Comparison of ENCODE assay signal across 8 cellular contexts in the genomic region with DNA sequence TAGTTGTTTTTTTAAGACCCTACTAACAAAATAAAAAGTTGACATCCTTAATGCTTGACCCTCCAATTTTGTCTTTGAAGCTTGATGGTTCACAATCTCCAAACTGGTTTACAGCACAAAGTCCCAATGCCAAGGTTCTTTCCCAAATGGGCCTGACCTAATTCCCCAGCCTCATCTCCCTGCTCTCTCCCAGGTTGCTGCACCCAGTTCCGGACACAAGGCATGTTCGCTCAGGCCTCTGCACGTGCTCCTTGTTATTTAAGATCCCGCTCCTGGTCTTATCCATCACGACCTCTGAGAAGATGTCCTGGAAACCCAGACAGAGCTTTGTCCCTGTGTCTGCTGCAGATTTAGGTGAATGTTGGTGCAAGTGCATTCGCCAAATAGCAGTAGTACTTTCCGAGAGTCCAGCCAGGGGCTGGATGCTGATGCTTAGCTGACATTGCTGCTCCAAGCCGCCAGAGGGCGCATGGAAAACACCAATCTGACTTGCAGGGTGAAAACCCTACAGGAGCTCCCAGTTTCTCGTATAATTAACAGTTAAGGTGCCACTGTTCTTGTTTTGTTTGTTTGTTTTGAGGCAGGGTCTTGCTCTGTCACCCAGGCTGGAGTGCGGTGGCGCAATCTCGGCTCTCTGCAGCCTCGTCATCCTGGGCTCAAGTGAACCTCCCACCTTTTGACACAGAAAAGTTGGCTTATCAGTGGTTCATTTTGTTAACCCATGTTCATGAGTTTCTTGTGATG. TPM values are rescaled to one million over a fixed set of nuclear protein-coding genes. Genes with fewer than 3 reads are reported as not detected.
A peak's percentile ranks its signal among the peaks of the same experiment; 100 is the strongest.
DNase-seq lines count a peak whose midpoint lies in the region; ATAC-seq and TF ChIP-seq lines count a peak whose summit lies in the region.

No MANE protein-coding gene starts in this region.

- peaks cover 5% of the 10 kb centered on the region; the same call in 2 of the 3 replicates for H3K9me3 Mint-ChIP-seq in GM23338

- TF ChIP-seq CTCF in GM23338 (conservative IDR thresholded peaks at IDR 0.05; ENCODE audit: low read depth in 2 of 2) (peak; percentile 93 to 94), choroid plexus epithelial cell (conservative IDR thresholded peaks at IDR 0.05; ENCODE audit: low read depth, low read length) (peak; percentile 97), liver (IDR thresholded peaks at IDR 0.05; ENCODE audit: low read depth, low read length, missing input control) (peak; percentile 97)

- H2AFZ ChIP-seq in GM23338 = no peak overlapping the region

- H3K9ac ChIP-seq in liver (ENCODE audit: low read depth in 1 of 2, low read length in 2 of 2) = no peak overlapping the region

- no peaks in the 10 kb centered on the region for H3K4me1 ChIP-seq in GM23338 (ENCODE audit: insufficient read depth)
- no peaks in the 10 kb centered on the region for H3K4me1 ChIP-seq in liver (ENCODE audit: control insufficient read depth in 4 of 4, insufficient read depth in 4 of 4, low read length in 3 of 4)

- H3F3A ChIP-seq in GM23338 (replicated peaks; ENCODE audit: low read depth) = no peaks in the 10 kb centered on the region

- H3K4me2 ChIP-seq in GM23338 = no peak overlapping the region

- peak; percentile 99 for TF ChIP-seq RAD21 in liver (IDR thresholded peaks at IDR 0.05)

- 24% methylated on average over 14 of the region's 14 CpGs for WGBS in liver

- H3K36me3 ChIP-seq in GM23338 (ENCODE audit: insufficient read depth) (no peaks in the 10 kb centered on the region), liver (ENCODE audit: control insufficient read depth in 4 of 4, insufficient read depth in 3 of 4, low read depth in 1 of 4, low read length in 3 of 4) (no peaks in the 10 kb centered on the region)

- ATAC-seq in GM23338 = peak; percentile 96

- H3K4me3 ChIP-seq in GM23338 (no peak overlapping the region), choroid plexus epithelial cell (ENCODE audit: low read depth, low read length) (no peak overlapping the region), liver (ENCODE audit: low read depth in 1 of 3, low read length in 3 of 3) (no peak overlapping the region)

- no peaks in the 10 kb centered on the region for H3K36me3 Mint-ChIP-seq in GM23338 (ENCODE audit: low read depth)

- H3K27ac Mint-ChIP-seq in GM23338 = no peak overlapping the region

- no peak overlapping the region for H3K27ac ChIP-seq in GM23338 (ENCODE audit: low read depth)
- H3K27ac ChIP-seq in liver (ENCODE audit: low read depth in 1 of 2, low read length in 2 of 2) = no peak overlapping the region

- no peaks in the 10 kb centered on the region for H4K20me1 ChIP-seq in GM23338 (replicated peaks; ENCODE audit: insufficient read depth)

- no peaks in the 10 kb centered on the region for H3K79me2 ChIP-seq in GM23338 (replicated peaks; ENCODE audit: insufficient read depth)

- no peak overlapping the region for H3K4me3 Mint-ChIP-seq in GM23338

- H3K9me2 ChIP-seq in GM23338 (ENCODE audit: insufficient read depth) = no peaks in the 10 kb centered on the region

- H3K4me1 Mint-ChIP-seq in GM23338 = peaks cover 3% of the 10 kb centered on the region; the same call in 2 of the 3 replicates

- no peaks in the 10 kb centered on the region for H3K27me3 ChIP-seq in GM23338 (ENCODE audit: insufficient read depth)
- no peaks in the 10 kb centered on the region for H3K27me3 ChIP-seq in liver (ENCODE audit: control insufficient read depth in 4 of 4, insufficient read depth in 4 of 4, low read length in 3 of 4)

- DNase-seq in AML-193 (lab: John Stamatoyannopoulos, UW) = peak; percentile 60 to 64
- DNase-seq in GM23338 (ENCODE audit: low spot score) = peak; percentile 89
- peak; percentile 37 for DNase-seq in NCI-H446 treated with DMSO at 0.1 percent for 48 hours (lab: John Stamatoyannopoulos, UW)
- peak; percentile 83 for DNase-seq in activated CD4-positive, alpha-beta T cell treated with anti-CD3 and anti-CD28 coated beads for 48 hours
- DNase-seq in choroid plexus epithelial cell (ENCODE audit: low read depth) = peak; percentile 83
- DNase-seq in stimulated activated CD4-positive, alpha-beta T cell treated with anti-CD3 and anti-CD28 coated beads, TNF-alpha, amount 100 ng/mL, for 24 hours (ENCODE audit: low read depth in 3 of 3) = peak; percentile 61 to 73 (median 70)
- no peak for DNase-seq in NCI-H524 treated with DMSO at 0.1 percent for 48 hours (lab: John Stamatoyannopoulos, UW)

- no peaks in the 10 kb centered on the region for H3K9me3 ChIP-seq in liver (ENCODE audit: control insufficient read depth in 4 of 4, low read length in 3 of 4)

- H3K27me3 Mint-ChIP-seq in GM23338 (ENCODE audit: insufficient read depth, low read depth, poor library complexity) = peaks cover 9% of the 10 kb centered on the region

TF ChIP-seq in GM23338, 12 proteins besides CTCF, POLR2A, EP300 and RAD21 (continues in another document):
- no peak for TF ChIP-seq STAT1 (IDR thresholded peaks at IDR 0.05; ENCODE audit: unreplicated experiment)

TF ChIP-seq in liver, 16 proteins besides CTCF, POLR2A, EP300 and RAD21:
- no peak for TF ChIP-seq HNF4G (IDR thresholded peaks at IDR 0.05)
- no peak for TF ChIP-seq YY1 (IDR thresholded peaks at IDR 0.05)
- no peak for TF ChIP-seq GABPA (IDR thresholded peaks at IDR 0.05 in 1 of 2, conservative IDR thresholded peaks at IDR 0.05 in 1 of 2)
- TF ChIP-seq NR2F2 (IDR thresholded peaks at IDR 0.05) = no peak
- TF ChIP-seq, protein P1, sequence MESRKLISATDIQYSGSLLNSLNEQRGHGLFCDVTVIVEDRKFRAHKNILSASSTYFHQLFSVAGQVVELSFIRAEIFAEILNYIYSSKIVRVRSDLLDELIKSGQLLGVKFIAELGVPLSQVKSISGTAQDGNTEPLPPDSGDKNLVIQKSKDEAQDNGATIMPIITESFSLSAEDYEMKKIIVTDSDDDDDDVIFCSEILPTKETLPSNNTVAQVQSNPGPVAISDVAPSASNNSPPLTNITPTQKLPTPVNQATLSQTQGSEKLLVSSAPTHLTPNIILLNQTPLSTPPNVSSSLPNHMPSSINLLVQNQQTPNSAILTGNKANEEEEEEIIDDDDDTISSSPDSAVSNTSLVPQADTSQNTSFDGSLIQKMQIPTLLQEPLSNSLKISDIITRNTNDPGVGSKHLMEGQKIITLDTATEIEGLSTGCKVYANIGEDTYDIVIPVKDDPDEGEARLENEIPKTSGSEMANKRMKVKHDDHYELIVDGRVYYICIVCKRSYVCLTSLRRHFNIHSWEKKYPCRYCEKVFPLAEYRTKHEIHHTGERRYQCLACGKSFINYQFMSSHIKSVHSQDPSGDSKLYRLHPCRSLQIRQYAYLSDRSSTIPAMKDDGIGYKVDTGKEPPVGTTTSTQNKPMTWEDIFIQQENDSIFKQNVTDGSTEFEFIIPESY (IDR thresholded peaks at IDR 0.05) = no peak

RNA-seq across cellular contexts. Expression of a gene that starts 18.5 kb away (rescaled TPM):
- total RNA-seq in GM23338 (2014; rRNA removed; shearing (Covaris generic)) = 3.0 and 3.3 TPM in 2 replicates
- polyA plus RNA-seq in GM23338 (2016; fragmentation: Nextera tagmentation; extraction: Ambion mirVana) = 4.1 and 4.6 TPM in 2 replicates
- total RNA-seq in liver = under 1 TPM; 0.08 to 0.09 TPM
- under 1 TPM; 0.26 to 0.38 TPM for polyA plus RNA-seq in liver

RNA-seq across cellular contexts. Expression of a gene that starts 32.2 kb away (rescaled TPM):
- total RNA-seq in GM23338 (2014; rRNA removed; shearing (Covaris generic)) = not detected in 2 replicates
- not detected in 2 replicates for polyA plus RNA-seq in GM23338 (2016; fragmentation: Nextera tagmentation; extraction: Ambion mirVana)
- total RNA-seq in liver = not detected
- polyA plus RNA-seq in liver = not detected

RNA-seq across cellular contexts. Expression of a gene that starts 57.6 kb away (rescaled TPM):
- total RNA-seq in GM23338 (2014; rRNA removed; shearing (Covaris generic)) = 10.2 and 15.4 TPM in 2 replicates
- 6.3 and 8.4 TPM in 2 replicates for polyA plus RNA-seq in GM23338 (2016; fragmentation: Nextera tagmentation; extraction: Ambion mirVana)
- total RNA-seq in liver = 10 to 100 TPM; 10.6 to 18.2 TPM
- 10 to 100 TPM; 10.7 to 12.7 TPM for polyA plus RNA-seq in liver
